Comparison of ENCODE assay signal across 21 cellular contexts in the genomic region with DNA sequence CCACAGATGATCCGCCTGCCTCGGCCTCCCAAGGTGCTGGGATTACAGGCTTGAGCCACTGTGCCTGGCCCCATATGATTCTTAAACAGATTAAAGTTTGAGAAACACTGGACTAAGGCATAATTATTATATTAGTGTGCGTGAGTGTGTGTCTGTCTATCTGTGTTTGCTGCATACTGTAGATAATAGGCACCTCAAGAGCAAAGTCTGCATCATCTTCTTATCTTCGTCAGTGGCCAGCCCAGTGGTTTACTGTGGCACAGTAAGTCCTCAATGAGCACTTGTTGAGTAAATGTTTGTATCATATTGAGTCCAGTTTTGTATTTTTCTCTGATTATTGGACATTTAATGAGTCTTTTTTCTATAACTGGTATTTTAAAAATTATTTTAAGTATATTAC.
"Had no signal": no experiment of that assay in that cellular context is flagged by ENCODE, and none has a peak within 500 bp of the region (broad histone marks: within the 10 kb centered on the region; RNA-seq: fewer than 3 reads in every experiment).

No MANE protein-coding gene starts in this region.

- H3K27ac ChIP-seq: colonic mucosa, pancreas, stomach had no signal

- H3K27me3 Mint-ChIP-seq: progenitor cell of endocrine pancreas, type B pancreatic cell had no signal

- H3K4me1 Mint-ChIP-seq: naive B cell; stimulated activated naive B cell treated with anti-CD40 and anti-IgM and Interleukin-4, amounts not matched to agents 10 μg/mL and 1 μg/mL and 100 μg/mL, for 72 hours had no signal

- H3K27me3 ChIP-seq: colonic mucosa, heart left ventricle, pancreas, spleen, stomach had no signal

- H3K4me3 Mint-ChIP-seq: naive B cell; nephron; stimulated activated naive B cell treated with anti-CD40 and anti-IgM and Interleukin-4, amounts not matched to agents 10 μg/mL and 1 μg/mL and 100 μg/mL, for 72 hours; type B pancreatic cell had no signal

- H3K9me3 ChIP-seq: colonic mucosa, heart left ventricle, pancreas, spleen, stomach had no signal

- H3K4me3 ChIP-seq: colonic mucosa, heart left ventricle, lung, pancreas, spleen, stomach had no signal

- H3K9me3 Mint-ChIP-seq: naive B cell; nephron; stimulated activated naive B cell treated with anti-CD40 and anti-IgM and Interleukin-4, amounts not matched to agents 10 μg/mL and 1 μg/mL and 100 μg/mL, for 72 hours; type B pancreatic cell had no signal

- DNase-seq: colonic mucosa; dermis blood vessel endothelial cell; heart left ventricle; hippocampal formation; left colon; left ventricle myocardium superior; mesendoderm; naive B cell; occipital lobe; pancreas; right cardiac atrium; spleen; stimulated activated CD4-positive, alpha-beta T cell treated with anti-CD3 and anti-CD28 coated beads, Interleukin-15, amount 100 ng/mL, for 24 hours; stimulated activated CD4-positive, alpha-beta T cell treated with anti-CD3 and anti-CD28 coated beads, Interleukin-1b, Interleukin-23, amount 100 ng/mL, for 48 hours; stimulated activated CD4-positive, alpha-beta T cell treated with anti-CD3 and anti-CD28 coated beads, Interleukin-4, amount 100 ng/mL, for 24 hours; stimulated activated naive B cell treated with anti-CD40 and anti-IgM and Interleukin-4, amounts not matched to agents 10 μg/mL and 1 μg/mL and 100 μg/mL, for 72 hours; stomach had no signal

- H3K4me1 ChIP-seq: colonic mucosa, pancreas had no signal

- H3K27ac Mint-ChIP-seq: naive B cell; progenitor cell of endocrine pancreas; stimulated activated naive B cell treated with anti-CD40 and anti-IgM and Interleukin-4, amounts not matched to agents 10 μg/mL and 1 μg/mL and 100 μg/mL, for 72 hours; type B pancreatic cell had no signal

- H3K36me3 ChIP-seq: colonic mucosa, pancreas had no signal

- H3K36me3 Mint-ChIP-seq: naive B cell; stimulated activated naive B cell treated with anti-CD40 and anti-IgM and Interleukin-4, amounts not matched to agents 10 μg/mL and 1 μg/mL and 100 μg/mL, for 72 hours; type B pancreatic cell had no signal
